17 cellular contexts compared by ENCODE assay signal in the genomic region with DNA sequence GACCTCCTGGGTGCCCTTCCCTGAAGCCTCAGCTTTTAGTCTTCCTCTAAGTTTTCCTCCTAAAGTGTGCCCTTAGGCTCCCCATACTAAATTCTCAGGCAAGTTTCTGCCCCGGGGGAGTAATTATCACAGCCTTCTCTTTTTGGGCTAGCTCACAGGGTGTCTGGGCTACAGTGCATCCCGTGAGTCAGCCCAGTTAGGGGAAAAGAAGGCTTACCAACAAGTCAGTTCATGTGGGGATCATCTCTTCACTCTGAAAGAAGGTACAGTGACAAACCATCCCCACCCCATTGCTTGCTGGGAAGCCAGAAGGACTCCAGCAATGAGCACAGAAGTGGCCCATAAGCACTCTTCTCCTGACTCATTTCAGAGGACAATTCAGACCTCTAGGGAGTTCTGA.
DNase-seq lines count a peak whose midpoint lies in the region; ATAC-seq and TF ChIP-seq lines count a peak whose summit lies in the region.
"Had no signal": no experiment of that assay in that cellular context is flagged by ENCODE, and none has a peak within 500 bp of the region (broad histone marks: within the 10 kb centered on the region; RNA-seq: fewer than 3 reads in every experiment).

No MANE protein-coding gene starts in this region.

- H3K27me3 Mint-ChIP-seq in activated naive CD4-positive, alpha-beta T cell treated with anti-CD3 and anti-CD28 coated beads, Interleukin-2, amount 10 ng/mL, durations not matched to agents 7 days and 5 days, result no peaks in the 10 kb centered on the region
- H3K27me3 Mint-ChIP-seq in T-helper 17 cell, result no peaks in the 10 kb centered on the region
- H3K27me3 Mint-ChIP-seq in chondrocyte (ENCODE audit: low read depth), result no peaks in the 10 kb centered on the region

- POLR2A ChIA-PET in PC-9 (lab: Charles Lee; ENCODE audit: unreplicated experiment), result no interaction called here

- no TSS peak for BruUV-seq in PC-9 (replicated peaks; lab: Mats Ljungman, UMichigan)

- H3K4me2 ChIP-seq in PC-9, result no peak overlapping the region
- H3K4me2 ChIP-seq: BLaER1 had no signal

- no peak overlapping the region for H3K4me3 ChIP-seq in fibroblast of mammary gland (ENCODE audit: control insufficient read depth, low read depth, low read length)
- no peak overlapping the region for H3K4me3 ChIP-seq in PC-9
- H3K4me3 ChIP-seq: BLaER1 had no signal

- ATAC-seq in activated naive CD4-positive, alpha-beta T cell treated with anti-CD3 and anti-CD28 coated beads, Interleukin-2, amount 50 U/mL, for 72 hours, result peak; percentile 20 to 40
- no peak for ATAC-seq in T-helper 17 cell
- ATAC-seq: CD8-positive, alpha-beta T cell; Right ventricle myocardium inferior had no signal

- peaks cover 0 to 9% of the 10 kb centered on the region in 2 donors for H3K9me3 Mint-ChIP-seq in activated naive CD4-positive, alpha-beta T cell treated with anti-CD3 and anti-CD28 coated beads, Interleukin-2, amount 50 U/mL, for 72 hours
- peaks cover 4% of the 10 kb centered on the region for H3K9me3 Mint-ChIP-seq in activated naive CD4-positive, alpha-beta T cell treated with anti-CD3 and anti-CD28 coated beads, Interleukin-2, amount 10 ng/mL, durations not matched to agents 7 days and 5 days
- H3K9me3 Mint-ChIP-seq in chondrocyte (ENCODE audit: low read depth), result peaks cover 12% of the 10 kb centered on the region
- H3K9me3 Mint-ChIP-seq: CD8-positive, alpha-beta T cell had no signal

- peaks cover 13% of the 10 kb centered on the region for H3K4me1 Mint-ChIP-seq in activated naive CD4-positive, alpha-beta T cell treated with anti-CD3 and anti-CD28 coated beads, Interleukin-2, amount 10 ng/mL, durations not matched to agents 7 days and 5 days
- H3K4me1 Mint-ChIP-seq in T-helper 17 cell (no peaks in the 10 kb centered on the region), chondrocyte (ENCODE audit: low read depth) (peaks cover 6% of the 10 kb centered on the region)

- H3K9me3 ChIP-seq in T-helper 17 cell (ENCODE audit: control insufficient read depth, low read length, poor library complexity, severe bottlenecking), result no peaks in the 10 kb centered on the region
- H3K9me3 ChIP-seq in PC-9 (ENCODE audit: insufficient read depth, low read depth), result no peaks in the 10 kb centered on the region
- H3K9me3 ChIP-seq: BLaER1 had no signal

- intact Hi-C loops in PC-9 (cut with micrococcal nuclease; ENCODE audit: unreplicated experiment), result no loop called here

- H3K79me2 ChIP-seq in PC-9 (ENCODE audit: low read depth), result no peaks in the 10 kb centered on the region

- CTCF ChIA-PET in activated naive CD4-positive, alpha-beta T cell treated with anti-CD3 and anti-CD28 coated beads, Interleukin-2, amount 10 ng/mL, durations not matched to agents 7 days and 5 days (lab: Charles Lee), result no interaction called here
- CTCF ChIA-PET in PC-9 (lab: Charles Lee), result no interaction called here

- no peaks in the 10 kb centered on the region for H3K9me2 ChIP-seq in PC-9 (ENCODE audit: insufficient read depth)

- no peak overlapping the region for H3K27ac Mint-ChIP-seq in activated naive CD4-positive, alpha-beta T cell treated with anti-CD3 and anti-CD28 coated beads, Interleukin-2, amount 50 U/mL, for 72 hours
- no peak overlapping the region for H3K27ac Mint-ChIP-seq in activated naive CD4-positive, alpha-beta T cell treated with anti-CD3 and anti-CD28 coated beads, Interleukin-2, amount 10 ng/mL, durations not matched to agents 7 days and 5 days
- H3K27ac Mint-ChIP-seq in T-helper 17 cell (peak overlapping the region; percentile 41), chondrocyte (ENCODE audit: unreplicated experiment) (no peak overlapping the region)
- H3K27ac Mint-ChIP-seq: CD8-positive, alpha-beta T cell had no signal

- H3K36me3 ChIP-seq in PC-9 (ENCODE audit: low read depth), result no peaks in the 10 kb centered on the region
- H3K36me3 ChIP-seq: BLaER1 had no signal

- TF ChIP-seq CTCF in fibroblast of mammary gland (conservative IDR thresholded peaks at IDR 0.05; ENCODE audit: control insufficient read depth, insufficient read depth, low read depth, low read length) (no peak), chondrocyte (IDR thresholded peaks at IDR 0.05) (no peak), PC-9 (conservative IDR thresholded peaks at IDR 0.05) (no peak)

- H3K27ac ChIP-seq in PC-9, result no peak overlapping the region
- H3K27ac ChIP-seq: BLaER1 had no signal

- H3K36me3 Mint-ChIP-seq in activated naive CD4-positive, alpha-beta T cell treated with anti-CD3 and anti-CD28 coated beads, Interleukin-2, amount 50 U/mL, for 72 hours, result peaks cover 0 to 6% of the 10 kb centered on the region in 2 donors
- no peaks in the 10 kb centered on the region for H3K36me3 Mint-ChIP-seq in activated naive CD4-positive, alpha-beta T cell treated with anti-CD3 and anti-CD28 coated beads, Interleukin-2, amount 10 ng/mL, durations not matched to agents 7 days and 5 days
- H3K36me3 Mint-ChIP-seq in T-helper 17 cell (ENCODE audit: low read depth), result no peaks in the 10 kb centered on the region
- no peaks in the 10 kb centered on the region for H3K36me3 Mint-ChIP-seq in chondrocyte (ENCODE audit: low read depth)
- H3K36me3 Mint-ChIP-seq: CD8-positive, alpha-beta T cell had no signal

- no peaks in the 10 kb centered on the region for H3F3A ChIP-seq in PC-9 (ENCODE audit: insufficient read depth, low read depth)

- no peak overlapping the region for H3K4me3 Mint-ChIP-seq in activated naive CD4-positive, alpha-beta T cell treated with anti-CD3 and anti-CD28 coated beads, Interleukin-2, amount 10 ng/mL, durations not matched to agents 7 days and 5 days
- H3K4me3 Mint-ChIP-seq in T-helper 17 cell (no peak overlapping the region), chondrocyte (ENCODE audit: unreplicated experiment) (no peak overlapping the region)
- H3K4me3 Mint-ChIP-seq: CD8-positive, alpha-beta T cell had no signal

- DNase-seq in activated naive CD4-positive, alpha-beta T cell treated with anti-CD3 and anti-CD28 coated beads, Interleukin-2, amount 50 U/mL, for 72 hours (ENCODE audit: low spot score in 2 of 2), result no peak
- no peak for DNase-seq in activated naive CD4-positive, alpha-beta T cell treated with anti-CD3 and anti-CD28 coated beads, Interleukin-2, amount 10 ng/mL, durations not matched to agents 7 days and 5 days
- DNase-seq in T-helper 17 cell, result no peak
- DNase-seq in fibroblast of mammary gland (ENCODE audit: low read depth), result peak; percentile 30
- no peak for DNase-seq in NCI-H2081 (lab: John Stamatoyannopoulos, UW)
- DNase-seq in chondrocyte (ENCODE audit: low spot score), result no peak
- no peak for DNase-seq in PC-9
- DNase-seq in UCSD-AML1 (lab: John Stamatoyannopoulos, UW; ENCODE audit: unreplicated experiment), result no peak
- DNase-seq: CD8-positive, alpha-beta T cell; HCEC 1CT; KBM-7; NCI-H1092; NCI-H146; NCI-H2107; NCI-H748 treated with DMSO at 0.1 percent for 48 hours had no signal

- no peak overlapping the region for H2AFZ ChIP-seq in PC-9

- H3K4me1 ChIP-seq in PC-9 (replicated peaks; ENCODE audit: insufficient read depth), result no peaks in the 10 kb centered on the region
- H3K4me1 ChIP-seq: BLaER1 had no signal

- H3K27me3 ChIP-seq in PC-9 (ENCODE audit: insufficient read depth, low read depth), result no peaks in the 10 kb centered on the region
- H3K27me3 ChIP-seq: BLaER1 had no signal

- H4K20me1 ChIP-seq in PC-9 (ENCODE audit: insufficient read depth), result no peaks in the 10 kb centered on the region
- H4K20me1 ChIP-seq: BLaER1 had no signal
